8 cellular contexts compared by ENCODE assay signal in the genomic region with DNA sequence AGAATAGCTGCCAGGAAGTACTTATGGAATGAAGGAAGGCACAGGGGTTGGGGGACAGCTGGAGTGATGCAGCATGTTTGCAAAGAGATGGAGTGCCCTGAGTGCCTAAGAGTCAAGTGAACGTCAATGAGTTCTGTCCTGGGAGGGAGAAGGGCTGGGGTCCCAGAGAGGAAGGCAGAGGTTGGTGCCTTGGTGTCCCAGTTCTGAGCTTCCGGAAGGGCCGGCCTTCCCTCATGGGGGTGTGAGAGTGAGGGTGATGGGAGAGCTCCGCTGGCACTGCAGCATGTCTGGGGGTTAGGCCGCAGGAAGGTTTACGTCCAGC. TPM values are rescaled to one million over a fixed set of nuclear protein-coding genes. Genes with fewer than 3 reads are reported as not detected.
A peak's percentile ranks its signal among the peaks of the same experiment; 100 is the strongest.
DNase-seq lines count a peak whose midpoint lies in the region; ATAC-seq and TF ChIP-seq lines count a peak whose summit lies in the region.

No MANE protein-coding gene starts in this region.

- ATAC-seq in stimulated activated effector memory CD8-positive, alpha-beta T cell treated with anti-CD3 and anti-CD28 coated beads, Interleukin-12 subunit alpha, Interleukin-12 subunit beta, amount 100 ng/mL, for 72 hours: no peak

- H3K9me3 Mint-ChIP-seq in stimulated activated effector memory CD8-positive, alpha-beta T cell treated with anti-CD3 and anti-CD28 coated beads, Interleukin-12 subunit alpha, Interleukin-12 subunit beta, amount 100 ng/mL, for 72 hours: no peaks in the 10 kb centered on the region

- TF ChIP-seq CTCF in RWPE1 (conservative IDR thresholded peaks at IDR 0.05; ENCODE audit: low read depth): no peak
- no peak for TF ChIP-seq CTCF in esophagus muscularis mucosa (IDR thresholded peaks at IDR 0.05)

- peaks cover 21% of the 10 kb centered on the region for H3K36me3 Mint-ChIP-seq in stimulated activated effector memory CD8-positive, alpha-beta T cell treated with anti-CD3 and anti-CD28 coated beads, Interleukin-12 subunit alpha, Interleukin-12 subunit beta, amount 100 ng/mL, for 72 hours

- H3K27me3 ChIP-seq in esophagus muscularis mucosa: peaks cover 0 to 26% (median 6%) of the 10 kb centered on the region in 4 donors

- no peaks in the 10 kb centered on the region for H3K9me3 ChIP-seq in esophagus muscularis mucosa

- H3K27ac ChIP-seq in RWPE1: peak overlapping the region; percentile 89
- peak overlapping the region; percentile 22 to 85 (median 81) for H3K27ac ChIP-seq in esophagus muscularis mucosa (replicated peaks in 1 of 4)

- CTCF ChIA-PET in RWPE1 (lab: Yijun Ruan, JAX): interaction anchor here (0.6 to 2.8 kb wide), 19 partner anchors 11 to 230 kb away, joined by 3 to 11 read pairs (median 5); a partner anchor contains a TSS

- H3K4me3 Mint-ChIP-seq in stimulated activated effector memory CD8-positive, alpha-beta T cell treated with anti-CD3 and anti-CD28 coated beads, Interleukin-12 subunit alpha, Interleukin-12 subunit beta, amount 100 ng/mL, for 72 hours: peak overlapping the region; percentile 82

- peak overlapping the region in 3 of 4 donors; percentile 15 to 38 (median 15) for H3K4me3 ChIP-seq in esophagus muscularis mucosa

- peak overlapping the region; percentile 94 for H3K27ac Mint-ChIP-seq in stimulated activated effector memory CD8-positive, alpha-beta T cell treated with anti-CD3 and anti-CD28 coated beads, Interleukin-12 subunit alpha, Interleukin-12 subunit beta, amount 100 ng/mL, for 72 hours

- H3K4me1 ChIP-seq in esophagus muscularis mucosa: peaks cover 69 to 80% (median 76%) of the 10 kb centered on the region in 4 donors

- POLR2A ChIA-PET in RWPE1 (lab: Yijun Ruan, JAX; ENCODE audit: low non-redundant PET): no interaction called here

- no peak for TF ChIP-seq EP300 in esophagus muscularis mucosa (IDR thresholded peaks at IDR 0.05)

- intact Hi-C loops in esophagus muscularis mucosa (cut with DNase I) (loop anchor here (1.0 to 10.0 kb wide), 2 partner anchors 19 to 75 kb away; no protein-coding TSS in a partner anchor), posterior cingulate gyrus (cut with DNase I) (loop anchor here (5.0 kb wide), 1 partner anchor 277 kb away; no protein-coding TSS in a partner anchor)

- H3K4me1 Mint-ChIP-seq in stimulated activated effector memory CD8-positive, alpha-beta T cell treated with anti-CD3 and anti-CD28 coated beads, Interleukin-12 subunit alpha, Interleukin-12 subunit beta, amount 100 ng/mL, for 72 hours: peaks cover 59% of the 10 kb centered on the region

- WGBS in esophagus muscularis mucosa: 33% methylated on average over 6 of the region's 6 CpGs

- peak; percentile 70 for DNase-seq in DMS53 (lab: John Stamatoyannopoulos, UW)
- DNase-seq in DMS53 treated with DMSO at 0.1 percent for 48 hours (lab: John Stamatoyannopoulos, UW; ENCODE audit: unreplicated experiment): no peak
- no peak for DNase-seq in RWPE1 (ENCODE audit: low spot score)
- DNase-seq in esophagus muscularis mucosa (ENCODE audit: extremely low spot score): no peak
- DNase-seq in stimulated activated effector memory CD8-positive, alpha-beta T cell treated with anti-CD3 and anti-CD28 coated beads, Interleukin-12 subunit alpha, Interleukin-12 subunit beta, amount 100 ng/mL, for 72 hours (ENCODE audit: low spot score in 2 of 2): no peak
- no peak for DNase-seq in posterior cingulate gyrus
- DNase-seq in T1000 (lab: John Stamatoyannopoulos, UW): no peak
- DNase-seq in germinal center (ENCODE audit: low spot score): no peak

- H3K36me3 ChIP-seq in esophagus muscularis mucosa: no peaks in the 10 kb centered on the region

- no peak for TF ChIP-seq POLR2A in esophagus muscularis mucosa (IDR thresholded peaks at IDR 0.05; ENCODE audit: low read depth)

RNA-seq across cellular contexts. Expression of a gene that starts 17.6 kb away (rescaled TPM):
- 10 to 100 TPM; 16.6 to 37.4 (median 32.5) TPM for total RNA-seq in esophagus muscularis mucosa

RNA-seq across cellular contexts. Expression of a gene that starts 17.7 kb away (rescaled TPM):
- total RNA-seq in esophagus muscularis mucosa: 1 to 10 TPM in 1 of 4 donors, under 1 TPM in 2, not detected in 1; 0.45 to 1.0 (median 0.99) TPM

RNA-seq across cellular contexts. Expression of a gene that starts 40.4 kb away (rescaled TPM):
- 1 to 10 TPM in 3 of 4 donors, under 1 TPM in 1; 0.83 to 5.1 (median 2.2) TPM for total RNA-seq in esophagus muscularis mucosa

RNA-seq across cellular contexts. Expression of a gene that starts 45.8 kb away (rescaled TPM):
- 1 to 10 TPM; 1.2 to 6.4 (median 2.7) TPM for total RNA-seq in esophagus muscularis mucosa

RNA-seq across cellular contexts. Expression of a gene that starts 58.4 kb away (rescaled TPM):
- total RNA-seq in esophagus muscularis mucosa: 10 to 100 TPM; 22.6 to 32.8 (median 26.4) TPM
